Comparison of ENCODE assay signal across 7 cellular contexts in the genomic region with DNA sequence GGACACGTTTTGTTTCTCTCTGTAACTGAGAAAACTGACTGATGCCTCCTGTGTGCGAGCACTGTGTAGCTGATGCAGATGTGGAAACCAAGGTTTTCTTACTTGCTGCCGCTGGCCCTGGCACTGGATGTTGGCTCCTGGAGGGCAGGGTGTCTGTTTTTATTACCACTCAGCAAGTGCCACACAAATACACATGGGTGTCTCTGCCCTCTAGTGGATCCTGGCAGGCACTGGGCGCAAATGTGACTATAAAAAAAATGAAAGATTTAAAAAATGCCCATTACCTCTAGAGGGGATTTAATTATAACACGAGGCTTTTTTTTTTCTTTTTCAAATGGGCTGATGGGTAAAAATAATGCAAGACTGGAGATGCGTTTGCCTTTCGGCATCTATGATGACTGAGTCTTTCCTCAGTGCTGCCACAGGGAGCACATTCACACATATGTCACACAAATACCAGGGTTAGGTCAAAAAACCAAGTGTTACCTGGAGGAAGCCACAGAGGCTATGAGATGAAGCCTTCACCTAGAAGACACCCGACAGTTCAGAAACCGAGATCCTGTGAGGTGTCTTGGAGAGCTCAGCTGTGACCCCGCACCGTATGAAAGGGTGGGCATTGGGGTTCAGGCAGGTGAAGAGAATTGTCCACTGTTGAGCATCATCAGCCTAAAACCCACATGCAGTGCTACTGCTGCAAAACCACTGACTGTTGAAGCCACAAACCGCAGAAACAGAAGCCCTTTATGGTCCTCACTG. TPM values are rescaled to one million over a fixed set of nuclear protein-coding genes. Genes with fewer than 3 reads are reported as not detected.
DNase-seq lines count a peak whose midpoint lies in the region; FAIRE-seq and TF ChIP-seq lines count a peak whose summit lies in the region.

No MANE protein-coding gene starts in this region.

- no peak overlapping the region for H3K9ac ChIP-seq in liver (ENCODE audit: low read depth in 1 of 2, low read length in 2 of 2)

- H3K4me3 ChIP-seq in liver (ENCODE audit: low read depth in 1 of 3, low read length in 3 of 3) = no peak overlapping the region
- no peak overlapping the region for H3K4me3 ChIP-seq in thyroid gland (replicated peaks in 1 of 3)

- H3K9me3 ChIP-seq in liver (ENCODE audit: control insufficient read depth in 4 of 4, low read length in 3 of 4) (no peaks in the 10 kb centered on the region), thyroid gland (no peaks in the 10 kb centered on the region)

- H3K36me3 ChIP-seq in liver (ENCODE audit: control insufficient read depth in 4 of 4, insufficient read depth in 3 of 4, low read depth in 1 of 4, low read length in 3 of 4) (no peaks in the 10 kb centered on the region), thyroid gland (no peaks in the 10 kb centered on the region)

- peak overlapping the region in 2 of 5 experiments; percentile 2 to 11 for H3K27ac Mint-ChIP-seq in brain

- peak; percentile 84 to 86 for TF ChIP-seq RAD21 in liver (IDR thresholded peaks at IDR 0.05)

- FAIRE-seq in GM12892 (lab: Jason Lieb, UNC) = no peak

- WGBS in liver = 42% methylated on average over 12 of the region's 12 CpGs
- WGBS in thyroid gland, 2 donors = 54 to 57% methylated on average over 12 of the region's 12 CpGs

- no peaks in the 10 kb centered on the region for H3K27me3 Mint-ChIP-seq in brain

- H3K4me1 ChIP-seq in liver (ENCODE audit: control insufficient read depth in 4 of 4, insufficient read depth in 4 of 4, low read length in 3 of 4) (no peaks in the 10 kb centered on the region), thyroid gland (no peaks in the 10 kb centered on the region)

- no peaks in the 10 kb centered on the region for H3K36me3 Mint-ChIP-seq in brain

- H3K27ac ChIP-seq in liver (ENCODE audit: low read depth in 1 of 2, low read length in 2 of 2) (no peak overlapping the region), thyroid gland (no peak overlapping the region)

- peaks cover 0 to 3% (median 3%) of the 10 kb centered on the region in 5 experiments for H3K9me3 Mint-ChIP-seq in brain

- no peak overlapping the region for H3K4me3 Mint-ChIP-seq in brain

- DNase-seq in EL (peak; percentile 62), LoVo (ENCODE audit: low spot score) (peak; percentile 58), SW480 (ENCODE audit: low spot score) (peak; percentile 70), thyroid gland (peak; percentile 62 to 69), GM12892 (ENCODE audit: insufficient read length) (no peak)

- TF ChIP-seq POLR2A in thyroid gland (IDR thresholded peaks at IDR 0.05) = no peak
- no peak for TF ChIP-seq POLR2A in GM12892 (IDR thresholded peaks at IDR 0.05; ENCODE audit: low read depth, low read length)

- no peaks in the 10 kb centered on the region for H3K27me3 ChIP-seq in liver (ENCODE audit: control insufficient read depth in 4 of 4, insufficient read depth in 4 of 4, low read length in 3 of 4)
- no peaks in the 10 kb centered on the region for H3K27me3 ChIP-seq in thyroid gland

- intact Hi-C loops in thyroid gland (cut with DNase I) = no loop called here

- TF ChIP-seq CTCF in brain (conservative IDR thresholded peaks at IDR 0.05) (peak; percentile 39 to 67), liver (IDR thresholded peaks at IDR 0.05; ENCODE audit: low read depth, low read length, missing input control) (peak; percentile 77), thyroid gland (IDR thresholded peaks at IDR 0.05) (peak; percentile 30 to 80 (median 66))

- peaks cover 14% of the 10 kb centered on the region for H3K4me1 Mint-ChIP-seq in brain

TF ChIP-seq in liver, 16 proteins besides CTCF, POLR2A, EP300 and RAD21:
- no peak for TF ChIP-seq FOXA1 (IDR thresholded peaks at IDR 0.05)
- TF ChIP-seq GABPA (IDR thresholded peaks at IDR 0.05 in 1 of 2, conservative IDR thresholded peaks at IDR 0.05 in 1 of 2) = no peak
- TF ChIP-seq, protein P1, sequence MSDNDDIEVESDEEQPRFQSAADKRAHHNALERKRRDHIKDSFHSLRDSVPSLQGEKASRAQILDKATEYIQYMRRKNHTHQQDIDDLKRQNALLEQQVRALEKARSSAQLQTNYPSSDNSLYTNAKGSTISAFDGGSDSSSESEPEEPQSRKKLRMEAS (IDR thresholded peaks at IDR 0.05) = no peak
- TF ChIP-seq FOXA2 (IDR thresholded peaks at IDR 0.05) = no peak
- no peak for TF ChIP-seq HNF4G (IDR thresholded peaks at IDR 0.05)
- TF ChIP-seq RXRA (IDR thresholded peaks at IDR 0.05) = no peak
- TF ChIP-seq HNF4A (conservative IDR thresholded peaks at IDR 0.05) = peak in 1 of 2 donors; percentile 4
- TF ChIP-seq YY1 (IDR thresholded peaks at IDR 0.05) = peak; percentile 43
- no peak for TF ChIP-seq TAF1 (conservative IDR thresholded peaks at IDR 0.05)

RNA-seq across cellular contexts. Expression of a gene that starts 25.7 kb away (rescaled TPM):
- polyA plus RNA-seq in brain (ENCODE audit: insufficient read depth, low read depth, low replicate concordance) = 22.2 TPM
- total RNA-seq in liver = 10 to 100 TPM in 1 of 2 donors, 1 to 10 TPM in 1; 8.3 to 15.1 TPM
- polyA plus RNA-seq in liver = 1 to 10 TPM; 6.2 to 7.3 TPM
- total RNA-seq in thyroid gland = 10 to 100 TPM; 15.6 to 32.1 (median 18.0) TPM
- polyA plus RNA-seq in GM12892 (2012; ENCODE audit: missing spikeins) = 21.3 TPM

RNA-seq across cellular contexts. Expression of a gene that starts 58.6 kb away (rescaled TPM):
- polyA plus RNA-seq in brain (ENCODE audit: insufficient read depth, low read depth, low replicate concordance) (45.2 TPM), liver (10 to 100 TPM; 11.0 to 26.5 TPM)
- total RNA-seq in liver (10 to 100 TPM; 12.0 to 22.3 TPM), thyroid gland (10 to 100 TPM; 58.8 to 81.9 (median 70.1) TPM)
- 49.4 TPM for polyA plus RNA-seq in GM12892 (2012; ENCODE audit: missing spikeins)
